10 cellular contexts compared by ENCODE assay signal in the genomic region with DNA sequence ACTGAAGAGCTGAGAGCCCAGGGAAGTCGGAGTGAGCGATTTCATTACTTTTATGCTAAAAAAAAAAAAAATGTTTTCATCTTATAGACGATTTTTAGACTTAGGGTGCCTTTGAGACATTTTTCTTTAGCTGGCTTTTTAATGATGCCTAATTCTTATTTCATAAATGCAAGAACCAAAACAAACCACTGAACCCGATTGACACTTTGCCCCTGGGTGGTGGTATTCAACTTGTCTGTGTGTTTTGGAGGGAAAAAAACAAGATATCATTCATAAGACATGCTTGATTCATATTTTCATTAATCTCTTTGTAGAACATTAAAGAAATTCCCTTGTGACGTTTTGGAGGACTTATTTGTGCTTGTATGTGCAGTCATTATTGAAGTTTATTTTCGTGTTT. TPM values are rescaled to one million over a fixed set of nuclear protein-coding genes. Genes with fewer than 3 reads are reported as not detected.
DNase-seq lines count a peak whose midpoint lies in the region; ATAC-seq, FAIRE-seq and TF ChIP-seq lines count a peak whose summit lies in the region.
"Had no signal": no experiment of that assay in that cellular context is flagged by ENCODE, and none has a peak within 500 bp of the region (broad histone marks: within the 10 kb centered on the region; RNA-seq: fewer than 3 reads in every experiment).

No MANE protein-coding gene starts in this region.

- H3K4me1 ChIP-seq in cardiac muscle cell (ENCODE audit: low read depth) = no peaks in the 10 kb centered on the region
- H3K4me1 ChIP-seq in upper lobe of right lung = peaks cover 30% of the 10 kb centered on the region

- H3K4me3 ChIP-seq in cardiac muscle cell (peak overlapping the region; percentile 94), bronchial epithelial cell (ENCODE audit: low read depth, low read length) (peak overlapping the region; percentile 79), upper lobe of right lung (peak overlapping the region; percentile 92)

- peak overlapping the region; percentile 85 for H3K4me3 Mint-ChIP-seq in mesothelial cell of epicardium

- no peak for ATAC-seq in left ventricle myocardium superior
- no peak for ATAC-seq in upper lobe of right lung
- ATAC-seq in GM19455 (IDR thresholded peaks at IDR 0.05; ENCODE audit: unreplicated experiment) = no peak

- no peak for FAIRE-seq in bronchial epithelial cell (lab: Jason Lieb, UNC)

- H3K27me3 ChIP-seq in cardiac muscle cell (peaks cover 9% of the 10 kb centered on the region), bronchial epithelial cell (ENCODE audit: control insufficient read depth, insufficient read depth, low read length) (no peaks in the 10 kb centered on the region), upper lobe of right lung (no peaks in the 10 kb centered on the region)

- no peaks in the 10 kb centered on the region for H3K9me3 Mint-ChIP-seq in mesothelial cell of epicardium

- H3K9me3 ChIP-seq in cardiac muscle cell (ENCODE audit: low read depth) (no peaks in the 10 kb centered on the region), upper lobe of right lung (no peaks in the 10 kb centered on the region)

- peaks cover 6% of the 10 kb centered on the region for H3K27me3 Mint-ChIP-seq in mesothelial cell of epicardium (ENCODE audit: low read depth)

- peaks cover 44% of the 10 kb centered on the region for H3K4me1 Mint-ChIP-seq in mesothelial cell of epicardium

- H3K36me3 ChIP-seq in cardiac muscle cell = no peaks in the 10 kb centered on the region
- H3K36me3 ChIP-seq in bronchial epithelial cell (ENCODE audit: control insufficient read depth, insufficient read depth, low read length) = no peaks in the 10 kb centered on the region
- no peaks in the 10 kb centered on the region for H3K36me3 ChIP-seq in upper lobe of right lung

- DNase-seq in cardiac muscle cell (ENCODE audit: low read depth in 1 of 2, low spot score in 1 of 2) = no peak
- no peak for DNase-seq in left ventricle myocardium superior
- DNase-seq in bronchial epithelial cell (ENCODE audit: low read depth) = peak; percentile 13
- DNase-seq in mesothelial cell of epicardium (ENCODE audit: low spot score in 2 of 2, unreplicated experiment in 2 of 2) = no peak
- DNase-seq in upper lobe of right lung = no peak
- no peak for DNase-seq in NCI-H2107 treated with DMSO at 0.1 percent for 48 hours (lab: John Stamatoyannopoulos, UW; ENCODE audit: unreplicated experiment)
- DNase-seq in NCI-H446 (lab: John Stamatoyannopoulos, UW) = no peak
- DNase-seq: DMS 273 treated with DMSO at 0.1 percent for 48 hours; stimulated activated CD8-positive, alpha-beta memory T cell treated with anti-CD3 and anti-CD28 coated beads, Interleukin-4, amount 100 ng/mL, for 48 hours had no signal

- H3K27ac ChIP-seq in cardiac muscle cell (no peak overlapping the region), upper lobe of right lung (no peak overlapping the region)

- H3K27ac Mint-ChIP-seq in mesothelial cell of epicardium = peak overlapping the region; percentile 91

- TF ChIP-seq CTCF in cardiac muscle cell (IDR thresholded peaks at IDR 0.05; ENCODE audit: low read depth, low read length) (no peak), bronchial epithelial cell (IDR thresholded peaks at IDR 0.05; ENCODE audit: insufficient read depth, low read length, severe bottlenecking) (no peak), mesothelial cell of epicardium (IDR thresholded peaks at IDR 0.05; ENCODE audit: unreplicated experiment) (no peak), upper lobe of right lung (IDR thresholded peaks at IDR 0.05) (no peak)

- H3K36me3 Mint-ChIP-seq in mesothelial cell of epicardium = peaks cover 8% of the 10 kb centered on the region

- intact Hi-C loops in left ventricle myocardium superior (cut with micrococcal nuclease) = no loop called here
- intact Hi-C loops in upper lobe of right lung (cut with DNase I) = no loop called here

RNA-seq across cellular contexts. Expression of a gene that starts 2.4 kb away (rescaled TPM):
- total RNA-seq in cardiac muscle cell (11.2 and 11.9 TPM in 2 replicates), left ventricle myocardium superior (10.7 TPM), bronchial epithelial cell (9.5 and 10.8 TPM in 2 replicates), mesothelial cell of epicardium (55.8 to 63.6 TPM (median 56.6 TPM) in 3 replicates), upper lobe of right lung (37.1 TPM)
- 9.1 and 15.4 TPM in 2 replicates for polyA plus RNA-seq in cardiac muscle cell
